9 cellular contexts compared by ENCODE assay signal in the genomic region with DNA sequence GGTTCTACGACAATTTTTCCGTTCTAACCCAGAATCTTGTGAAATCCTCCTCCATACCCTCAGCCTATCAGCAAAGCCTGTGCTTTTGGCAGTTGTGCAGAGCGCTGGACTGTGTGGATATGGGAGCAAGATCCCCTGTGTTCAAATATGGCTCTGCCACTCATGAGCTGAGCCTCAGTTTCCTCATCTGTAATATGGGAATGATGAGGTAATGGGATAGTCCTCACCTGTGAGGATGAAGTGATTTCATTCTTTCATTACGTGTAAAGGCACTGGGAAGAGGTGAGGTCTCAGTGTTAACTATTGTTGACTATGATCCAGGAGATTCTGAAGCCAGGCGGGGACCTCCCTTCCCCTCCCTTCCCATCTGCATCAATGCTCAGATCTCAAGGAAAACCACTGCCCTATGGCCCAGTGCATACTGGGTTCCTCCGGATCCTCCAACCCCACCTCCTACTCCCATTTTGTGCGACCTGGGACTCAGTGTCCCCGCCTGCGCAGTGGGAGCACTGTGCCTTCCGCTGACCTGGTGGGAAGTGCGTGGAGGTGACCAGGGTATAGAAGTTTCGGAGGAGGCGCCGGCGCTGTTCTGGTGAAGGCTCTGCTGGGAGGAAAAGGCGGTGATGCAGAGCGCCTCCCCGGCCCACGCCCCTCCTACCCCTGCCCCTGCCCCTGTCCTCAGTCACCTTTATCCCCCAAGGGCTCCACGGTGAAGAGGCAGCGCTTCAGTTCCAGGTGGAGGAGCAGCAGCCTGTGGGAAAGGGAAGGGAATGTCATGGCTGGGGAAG. TPM values are rescaled to one million over a fixed set of nuclear protein-coding genes. Genes with fewer than 3 reads are reported as not detected.
DNase-seq lines count a peak whose midpoint lies in the region; ATAC-seq, FAIRE-seq and TF ChIP-seq lines count a peak whose summit lies in the region.
"Had no signal": no experiment of that assay in that cellular context is flagged by ENCODE, and none has a peak within 500 bp of the region (broad histone marks: within the 10 kb centered on the region; RNA-seq: fewer than 3 reads in every experiment).

No MANE protein-coding gene starts in this region.

- H3K36me3 Mint-ChIP-seq in activated naive CD4-positive, alpha-beta T cell treated with anti-CD3 and anti-CD28 coated beads, Interleukin-2, amount 10 ng/mL, durations not matched to agents 7 days and 5 days, result peaks cover 22% of the 10 kb centered on the region
- H3K36me3 Mint-ChIP-seq in astrocyte (ENCODE audit: low read depth, unreplicated experiment) (peaks cover 16% of the 10 kb centered on the region), memory B cell (peaks cover 10% of the 10 kb centered on the region), type B pancreatic cell (peaks cover 9% of the 10 kb centered on the region)

- no peak for DNase-seq in activated naive CD4-positive, alpha-beta T cell treated with anti-CD3 and anti-CD28 coated beads, Interleukin-2, amount 10 ng/mL, durations not matched to agents 7 days and 5 days
- no peak for DNase-seq in activated naive CD4-positive, alpha-beta T cell treated with Interleukin-2 at 50 U/mL for 16 hours
- DNase-seq in astrocyte (ENCODE audit: low read depth), result no peak
- DNase-seq in memory B cell (ENCODE audit: low spot score in 2 of 2), result no peak
- DNase-seq in type B pancreatic cell (ENCODE audit: extremely low spot score, unreplicated experiment), result no peak
- DNase-seq in GM13976 (ENCODE audit: low spot score), result no peak
- no peak for DNase-seq in AG08395 (ENCODE audit: low spot score)
- DNase-seq: COR-L47 had no signal

- H3K36me3 ChIP-seq in astrocyte (ENCODE audit: insufficient read depth, low read length), result peaks cover 8% of the 10 kb centered on the region

- peaks cover 9% of the 10 kb centered on the region for H4K20me1 ChIP-seq in astrocyte (ENCODE audit: insufficient read depth, low read length)

- CTCF ChIA-PET in activated naive CD4-positive, alpha-beta T cell treated with anti-CD3 and anti-CD28 coated beads, Interleukin-2, amount 10 ng/mL, durations not matched to agents 7 days and 5 days (lab: Charles Lee), result no interaction called here

- H3K4me3 Mint-ChIP-seq in activated naive CD4-positive, alpha-beta T cell treated with anti-CD3 and anti-CD28 coated beads, Interleukin-2, amount 10 ng/mL, durations not matched to agents 7 days and 5 days, result peak overlapping the region; percentile 18
- H3K4me3 Mint-ChIP-seq in astrocyte (ENCODE audit: unreplicated experiment) (no peak overlapping the region), memory B cell (peak overlapping the region; percentile 98), type B pancreatic cell (peak overlapping the region; percentile 92)

- no peaks in the 10 kb centered on the region for H3K9me3 Mint-ChIP-seq in activated naive CD4-positive, alpha-beta T cell treated with anti-CD3 and anti-CD28 coated beads, Interleukin-2, amount 10 ng/mL, durations not matched to agents 7 days and 5 days
- H3K9me3 Mint-ChIP-seq in astrocyte (ENCODE audit: unreplicated experiment) (no peaks in the 10 kb centered on the region), memory B cell (no peaks in the 10 kb centered on the region), type B pancreatic cell (no peaks in the 10 kb centered on the region)

- no peaks in the 10 kb centered on the region for H3K9me3 ChIP-seq in astrocyte (ENCODE audit: insufficient read depth, low read depth, low read length)

- H3K4me3 ChIP-seq in astrocyte (ENCODE audit: insufficient read depth, low read depth, low read length), result no peak overlapping the region

- H3K4me2 ChIP-seq in astrocyte (ENCODE audit: low read length), result peak overlapping the region; percentile 95

- H3K27me3 ChIP-seq in astrocyte (ENCODE audit: insufficient read depth, low read length), result no peaks in the 10 kb centered on the region

- peaks cover 14% of the 10 kb centered on the region for H3K4me1 ChIP-seq in astrocyte (ENCODE audit: insufficient read depth, low read length)

- H2AFZ ChIP-seq in astrocyte (ENCODE audit: low read depth, low read length), result no peak overlapping the region

- in situ Hi-C loops in GM13976 (cut with MboI; ENCODE audit: low sequenced_read_pairs, unreplicated experiment), result no loop called here

- no peaks in the 10 kb centered on the region for H3K79me2 ChIP-seq in astrocyte (ENCODE audit: insufficient read depth, low read length)

- peak overlapping the region; percentile 58 for H3K27ac Mint-ChIP-seq in activated naive CD4-positive, alpha-beta T cell treated with anti-CD3 and anti-CD28 coated beads, Interleukin-2, amount 10 ng/mL, durations not matched to agents 7 days and 5 days
- H3K27ac Mint-ChIP-seq in astrocyte (ENCODE audit: unreplicated experiment) (peak overlapping the region; percentile 84), memory B cell (peak overlapping the region; percentile 96), type B pancreatic cell (no peak overlapping the region)

- TF ChIP-seq CTCF in astrocyte (IDR thresholded peaks at IDR 0.05; ENCODE audit: insufficient read depth, low read depth, low read length), result no peak
- no peak for TF ChIP-seq CTCF in type B pancreatic cell (conservative IDR thresholded peaks at IDR 0.05)
- no peak for TF ChIP-seq CTCF in GM13976 (IDR thresholded peaks at IDR 0.05; ENCODE audit: borderline replicate concordance, control extremely low read depth, extremely low read depth, insufficient read depth, missing control alignments)

- H3K27me3 Mint-ChIP-seq in activated naive CD4-positive, alpha-beta T cell treated with anti-CD3 and anti-CD28 coated beads, Interleukin-2, amount 10 ng/mL, durations not matched to agents 7 days and 5 days, result no peaks in the 10 kb centered on the region
- H3K27me3 Mint-ChIP-seq in astrocyte (ENCODE audit: low read depth, unreplicated experiment) (no peaks in the 10 kb centered on the region), memory B cell (no peaks in the 10 kb centered on the region), type B pancreatic cell (no peaks in the 10 kb centered on the region)

- H3K4me1 Mint-ChIP-seq in activated naive CD4-positive, alpha-beta T cell treated with anti-CD3 and anti-CD28 coated beads, Interleukin-2, amount 10 ng/mL, durations not matched to agents 7 days and 5 days, result peaks cover 39% of the 10 kb centered on the region
- H3K4me1 Mint-ChIP-seq in astrocyte (ENCODE audit: low read depth, unreplicated experiment), result peaks cover 5% of the 10 kb centered on the region
- peaks cover 29% of the 10 kb centered on the region for H3K4me1 Mint-ChIP-seq in memory B cell
- peaks cover 19% of the 10 kb centered on the region for H3K4me1 Mint-ChIP-seq in type B pancreatic cell (ENCODE audit: unreplicated experiment)

- no peak for FAIRE-seq in astrocyte (lab: Jason Lieb, UNC)

- ATAC-seq in memory B cell (ENCODE audit: low read depth), result no peak
- ATAC-seq in GM18870 (IDR thresholded peaks at IDR 0.05; ENCODE audit: unreplicated experiment), result no peak

- no peak overlapping the region for H3K27ac ChIP-seq in astrocyte (ENCODE audit: low read depth, low read length)

- H3K9ac ChIP-seq in astrocyte (ENCODE audit: low read length), result peak overlapping the region; percentile 78

RNA-seq across cellular contexts. Expression of gene FUZ, which starts 5.0 kb away (rescaled TPM):
- total RNA-seq in astrocyte (8.9 and 9.8 TPM in 2 replicates), type B pancreatic cell (ENCODE audit: low replicate concordance) (26.8 and 29.3 TPM in 2 replicates)

RNA-seq across cellular contexts. Expression of gene MED25, which starts 10.0 kb away (rescaled TPM):
- 61.3 and 72.2 TPM in 2 replicates for total RNA-seq in astrocyte
- total RNA-seq in type B pancreatic cell (ENCODE audit: low replicate concordance), result 88.5 and 88.9 TPM in 2 replicates

RNA-seq across cellular contexts. Expression of gene AP2A1, which starts 41.3 kb away (rescaled TPM):
- total RNA-seq in astrocyte (163 and 168 TPM in 2 replicates), type B pancreatic cell (ENCODE audit: low replicate concordance) (75.2 and 82.9 TPM in 2 replicates)

RNA-seq across cellular contexts. Expression of gene PTOV1, which starts 42.9 kb away (rescaled TPM):
- total RNA-seq in astrocyte, result 162 and 172 TPM in 2 replicates
- 248 and 388 TPM in 2 replicates for total RNA-seq in type B pancreatic cell (ENCODE audit: low replicate concordance)

RNA-seq across cellular contexts. Expression of gene TSKS, which starts 45.0 kb away (rescaled TPM):
- total RNA-seq in astrocyte (not detected in 2 replicates), type B pancreatic cell (ENCODE audit: low replicate concordance) (not detected in 2 replicates)
